21 cellular contexts compared by ENCODE assay signal in the genomic region with DNA sequence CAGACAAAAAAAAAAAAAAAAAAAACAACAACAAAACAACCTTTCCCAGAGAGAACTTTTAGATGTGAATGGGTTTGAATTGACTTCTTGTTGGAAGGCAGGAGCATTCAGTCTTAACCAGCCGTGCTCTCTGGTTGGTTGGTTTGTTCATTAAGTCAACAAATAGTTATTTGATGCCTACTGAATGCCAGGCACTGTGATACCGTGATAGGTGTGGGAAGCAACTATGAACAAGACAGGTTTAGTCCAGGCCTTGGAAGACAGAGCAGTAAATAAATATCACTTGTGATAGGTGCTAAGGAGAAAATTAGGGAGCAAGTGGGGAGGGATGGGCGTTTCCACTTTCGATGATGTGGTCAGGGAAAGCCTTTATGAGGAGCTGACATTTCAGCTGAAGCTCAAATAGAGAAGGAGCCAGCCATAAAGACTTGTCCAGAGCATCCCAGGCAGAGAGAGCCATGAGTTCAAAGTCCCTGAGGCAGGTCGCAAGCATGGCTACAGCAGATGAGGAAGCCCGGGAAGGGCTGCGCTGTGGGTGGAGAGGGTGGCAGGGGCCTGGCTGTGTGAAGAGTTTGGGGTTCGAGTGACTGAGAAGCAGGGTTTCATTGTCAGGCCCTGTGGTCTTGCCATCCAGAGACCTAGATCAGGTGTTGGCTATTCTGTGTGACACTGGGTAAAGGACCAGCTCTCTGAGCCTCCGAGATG. TPM values are rescaled to one million over a fixed set of nuclear protein-coding genes. Genes with fewer than 3 reads are reported as not detected.
DNase-seq lines count a peak whose midpoint lies in the region; ATAC-seq, FAIRE-seq and TF ChIP-seq lines count a peak whose summit lies in the region.
"Had no signal": no experiment of that assay in that cellular context is flagged by ENCODE, and none has a peak within 500 bp of the region (broad histone marks: within the 10 kb centered on the region; RNA-seq: fewer than 3 reads in every experiment).

No MANE protein-coding gene starts in this region.

- H3K9me3 ChIP-seq in left ventricle myocardium inferior (replicated peaks) (no peaks in the 10 kb centered on the region), psoas muscle (no peaks in the 10 kb centered on the region)
- H3K9me3 ChIP-seq: MG63 had no signal

- H3K4me3 Mint-ChIP-seq in endothelial cell (ENCODE audit: unreplicated experiment) = peak overlapping the region; percentile 51
- H3K4me3 Mint-ChIP-seq: activated CD8-positive, alpha-beta T cell treated with anti-CD3 and anti-CD28 coated beads, Interleukin-2, amount 10 ng/mL, durations not matched to agents 7 days and 5 days; activated T-helper 1 cell treated with anti-CD3 and anti-CD28 coated beads, Interleukin-12 subunit alpha, Interleukin-12 subunit beta, Interleukin-2, Interleukin-4 antibody, amounts not matched to agents 30 ng/mL and 10 ng/mL and 1 ng/mL, durations not matched to agents 14 hours and 24 hours and 36 hours; H9 had no signal

- TF ChIP-seq CTCF in left ventricle myocardium inferior (IDR thresholded peaks at IDR 0.05; ENCODE audit: borderline replicate concordance) (no peak), endothelial cell (IDR thresholded peaks at IDR 0.05; ENCODE audit: unreplicated experiment) (no peak), psoas muscle (IDR thresholded peaks at IDR 0.05) (no peak)

- 64 to 82% (median 82%) methylated on average over 9 of the region's 9 CpGs for WGBS in psoas muscle, 3 donors
- 87% methylated on average over 9 of the region's 9 CpGs for WGBS in urinary bladder

- intact Hi-C loops in left ventricle myocardium inferior (cut with micrococcal nuclease) = no loop called here
- intact Hi-C loops in cardiac septum (cut with DNase I) = no loop called here
- intact Hi-C loops in psoas muscle (cut with DNase I) = loop anchor here (2.0 to 5.0 kb wide), 2 partner anchors 16 to 38 kb away; no protein-coding TSS in a partner anchor

- DNase-seq in left ventricle myocardium inferior = no peak
- DNase-seq in cardiac septum (ENCODE audit: low spot score) = no peak
- no peak for DNase-seq in endothelial cell (ENCODE audit: low spot score)
- no peak for DNase-seq in psoas muscle
- DNase-seq in stimulated activated CD4-positive, alpha-beta T cell treated with anti-CD3 and anti-CD28 coated beads, Interleukin-2, amount 100 ng/mL, for 24 hours = no peak
- DNase-seq in activated CD4-positive, alpha-beta T cell treated with anti-CD3 and anti-CD28 coated beads, Interleukin-2, amount 50 U/mL, for 4 hours = no peak
- DNase-seq in GM12891 (ENCODE audit: insufficient read length, low spot score) = no peak
- DNase-seq: activated CD8-positive, alpha-beta T cell treated with anti-CD3 and anti-CD28 coated beads, Interleukin-2, amount 10 ng/mL, durations not matched to agents 7 days and 5 days; COR-L47; cortex of kidney; erythroblast; H9; MG63; NCI-H1930; NCI-H524 treated with DMSO at 0.1 percent for 48 hours had no signal

- no peak for FAIRE-seq in GM12891 (lab: Jason Lieb, UNC)
- FAIRE-seq: islet of Langerhans had no signal

- TF ChIP-seq POLR2A in GM12891 (IDR thresholded peaks at IDR 0.05; ENCODE audit: low read depth, low read length) = no peak

- peaks cover 12% of the 10 kb centered on the region for H3K36me3 Mint-ChIP-seq in endothelial cell (ENCODE audit: low read depth, unreplicated experiment)

- no peak overlapping the region for H3K4me3 ChIP-seq in left ventricle myocardium inferior
- no peak overlapping the region for H3K4me3 ChIP-seq in psoas muscle
- no peak overlapping the region for H3K4me3 ChIP-seq in urinary bladder (ENCODE audit: low read depth, low read length)
- H3K4me3 ChIP-seq: MG63 had no signal

- H3K27ac ChIP-seq in left ventricle myocardium inferior (replicated peaks) (peak overlapping the region; percentile 91), psoas muscle (peak overlapping the region; percentile 91), urinary bladder (ENCODE audit: low read depth) (peak overlapping the region; percentile 35)

- H3K36me3 ChIP-seq in left ventricle myocardium inferior (no peaks in the 10 kb centered on the region), psoas muscle (ENCODE audit: insufficient read depth in 1 of 2, low read depth in 1 of 2) (no peaks in the 10 kb centered on the region), urinary bladder (ENCODE audit: insufficient read depth) (no peaks in the 10 kb centered on the region)
- H3K36me3 ChIP-seq: MG63 had no signal

- no peaks in the 10 kb centered on the region for H3K9me3 Mint-ChIP-seq in endothelial cell (ENCODE audit: unreplicated experiment)
- H3K9me3 Mint-ChIP-seq: activated T-helper 1 cell treated with anti-CD3 and anti-CD28 coated beads, Interleukin-12 subunit alpha, Interleukin-12 subunit beta, Interleukin-2, Interleukin-4 antibody, amounts not matched to agents 30 ng/mL and 10 ng/mL and 1 ng/mL, durations not matched to agents 14 hours and 24 hours and 36 hours; H9 had no signal

- H3K27ac Mint-ChIP-seq in endothelial cell (ENCODE audit: unreplicated experiment) = peak overlapping the region; percentile 81
- H3K27ac Mint-ChIP-seq: activated T-helper 1 cell treated with anti-CD3 and anti-CD28 coated beads, Interleukin-12 subunit alpha, Interleukin-12 subunit beta, Interleukin-2, Interleukin-4 antibody, amounts not matched to agents 30 ng/mL and 10 ng/mL and 1 ng/mL, durations not matched to agents 14 hours and 24 hours and 36 hours had no signal

- no peak for ATAC-seq in psoas muscle
- ATAC-seq: activated CD8-positive, alpha-beta T cell treated with anti-CD3 and anti-CD28 coated beads, Interleukin-2, amount 10 ng/mL, durations not matched to agents 7 days and 5 days had no signal

- H3K4me1 ChIP-seq in left ventricle myocardium inferior (peaks cover 83% of the 10 kb centered on the region), psoas muscle (peaks cover 84% of the 10 kb centered on the region), urinary bladder (ENCODE audit: insufficient read depth) (peaks cover 4% of the 10 kb centered on the region)
- H3K4me1 ChIP-seq: parathyroid adenoma had no signal

- H3K4me1 Mint-ChIP-seq in endothelial cell (ENCODE audit: unreplicated experiment) = peaks cover 64% of the 10 kb centered on the region

- peaks cover 9% of the 10 kb centered on the region for H3K27me3 Mint-ChIP-seq in endothelial cell (ENCODE audit: unreplicated experiment)

- H3K27me3 ChIP-seq in left ventricle myocardium inferior (ENCODE audit: low read depth) (no peaks in the 10 kb centered on the region), psoas muscle (ENCODE audit: insufficient read depth in 3 of 3, low read length in 2 of 3) (no peaks in the 10 kb centered on the region)
- H3K27me3 ChIP-seq: MG63 had no signal

TF ChIP-seq in GM12891, 5 proteins besides CTCF, POLR2A, EP300 and RAD21:
- TF ChIP-seq SPI1 (IDR thresholded peaks at IDR 0.05; ENCODE audit: low read depth, low read length) = no peak

RNA-seq across cellular contexts. Expression of gene TSPAN15, which starts 8.0 kb away (rescaled TPM):
- total RNA-seq in left ventricle myocardium inferior (6.8 TPM), cardiac septum (6.9 TPM), endothelial cell (ENCODE audit: unreplicated experiment) (195 TPM), psoas muscle (10 to 100 TPM in 1 of 4 donors, 1 to 10 TPM in 3; 6.3 to 35.0 (median 8.6) TPM), urinary bladder (38.0 TPM)
- polyA plus RNA-seq in psoas muscle (10 to 100 TPM; 10.7 to 11.7 (median 11.6) TPM), urinary bladder (88.1 TPM)
- 2.2 TPM for polyA plus RNA-seq in GM12891 (2012; ENCODE audit: low read depth, missing spikeins)

RNA-seq across cellular contexts. Expression of gene TACR2, which starts 42.5 kb away (rescaled TPM):
- not detected for total RNA-seq in left ventricle myocardium inferior
- total RNA-seq in cardiac septum = 0.13 TPM
- total RNA-seq in endothelial cell (ENCODE audit: unreplicated experiment) = not detected
- under 1 TPM; 0.21 to 0.46 (median 0.23) TPM for total RNA-seq in psoas muscle
- under 1 TPM; 0.25 to 0.61 (median 0.31) TPM for polyA plus RNA-seq in psoas muscle
- total RNA-seq in urinary bladder = 4.5 TPM
- polyA plus RNA-seq in urinary bladder = 121 TPM
- polyA plus RNA-seq in GM12891 (2012; ENCODE audit: low read depth, missing spikeins) = 0.18 TPM
- total RNA-seq: activated CD8-positive, alpha-beta T cell treated with anti-CD3 and anti-CD28 coated beads, Interleukin-2, amount 10 ng/mL, durations not matched to agents 7 days and 5 days; activated T-helper 1 cell treated with anti-CD3 and anti-CD28 coated beads, Interleukin-12 subunit alpha, Interleukin-12 subunit beta, Interleukin-2, Interleukin-4 antibody, amounts not matched to agents 30 ng/mL and 10 ng/mL and 1 ng/mL, durations not matched to agents 14 hours and 24 hours and 36 hours; G401; H9; mononuclear cell had no signal

Comparison
In these comparisons a context has a peak if more than half of its experiments do, and no peak if none do; other contexts are left out.
1. H3K27ac ChIP-seq: peak in every context shown above with its lines; median percentile 91 in left ventricle myocardium inferior; 91 in psoas muscle; 35 in urinary bladder.
2. intact Hi-C loops: an anchor here in psoas muscle (2.0 to 5.0 kb wide); none called in left ventricle myocardium inferior and cardiac septum.